1 cellular context compared by ENCODE assay signal in genomic region chr11:63687845-63688244, GRCh38.
TF ChIP-seq lines count a peak whose summit lies in the region.

No MANE protein-coding gene starts in this region.

TF ChIP-seq in H1, 55 proteins besides CTCF, POLR2A, EP300 and RAD21:
- TF ChIP-seq TAF1 (IDR thresholded peaks at IDR 0.05; ENCODE audit: low read depth, low read length): no peak
- TF ChIP-seq CHD7 (IDR thresholded peaks at IDR 0.05; ENCODE audit: insufficient replicate concordance, low read length): no peak
- no peak for TF ChIP-seq SIRT6 (IDR thresholded peaks at IDR 0.05; ENCODE audit: low read length)
- TF ChIP-seq EZH2 (IDR thresholded peaks at IDR 0.05; ENCODE audit: low read depth, low read length, severe bottlenecking): no peak
- no peak for TF ChIP-seq BRCA1 (IDR thresholded peaks at IDR 0.05; ENCODE audit: low read depth, low read length)
- TF ChIP-seq YY1 (IDR thresholded peaks at IDR 0.05; ENCODE audit: low read depth, low read length): no peak
- no peak for TF ChIP-seq ATF2 (IDR thresholded peaks at IDR 0.05; ENCODE audit: low read length)
TF ChIP-seq in H1: peak in this region for 0.
